In the genomic region with DNA sequence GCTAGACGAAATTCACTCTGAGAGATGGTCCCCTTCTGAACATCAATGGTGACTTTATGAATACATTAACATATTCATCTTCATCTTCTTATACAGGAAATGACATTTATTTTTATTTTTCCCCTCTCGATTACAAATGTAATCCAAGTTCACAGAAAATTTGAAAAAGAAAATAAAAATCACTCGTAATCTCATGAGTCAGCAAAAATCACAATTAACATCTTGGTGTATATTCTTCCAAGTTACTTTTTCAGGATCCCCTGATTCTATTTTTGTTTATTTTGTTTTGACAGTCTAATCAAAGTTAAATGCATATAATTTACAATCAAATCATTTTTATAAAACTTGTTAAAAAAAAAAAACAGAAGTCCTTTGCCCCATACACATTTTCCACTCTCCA, we compare ENCODE assay signal across 21 cellular contexts. TPM values are rescaled to one million over a fixed set of nuclear protein-coding genes. Genes with fewer than 3 reads are reported as not detected.
"Had no signal": no experiment of that assay in that cellular context is flagged by ENCODE, and none has a peak within 500 bp of the region (broad histone marks: within the 10 kb centered on the region; RNA-seq: fewer than 3 reads in every experiment).

No MANE protein-coding gene starts in this region.

- H3K9me3 ChIP-seq: adrenal gland, left lung, prostate gland, suprapubic skin, transverse colon, vagina had no signal

- H3K36me3 ChIP-seq: adrenal gland, prostate gland, suprapubic skin, transverse colon, vagina had no signal

- H3K4me1 ChIP-seq: adrenal gland, left lung, prostate gland, suprapubic skin, transverse colon, vagina had no signal

- H3K4me3 ChIP-seq: adrenal gland, left lung, prostate gland, skin epidermis, suprapubic skin, transverse colon, vagina had no signal

- H3K4me1 Mint-ChIP-seq: activated B cell treated with CpG ODN at 0.5 μM for 24 hours, neural crest cell had no signal

- DNase-seq: activated B cell treated with CpG ODN at 0.5 μM for 24 hours; activated CD4-positive, alpha-beta T cell treated with anti-CD3 and anti-CD28 coated beads for 4 hours; activated CD8-positive, alpha-beta memory T cell treated with anti-CD3 and anti-CD28 coated beads, Interleukin-2, amount 50 U/mL, for 4 hours; activated gamma-delta T cell treated with Interleukin-2 at 50 U/mL for 16 hours; activated T-cell treated with anti-CD3 and anti-CD28 coated beads, Interleukin-2, amount 50 U/mL, for 48 hours; adrenal gland; endodermal cell; erythroblast; foreskin melanocyte; kidney; left lung; midbrain; right cardiac atrium; stimulated activated naive CD8-positive, alpha-beta T cell treated with anti-CD3 and anti-CD28 coated beads, Interleukin-15, amount 100 ng/mL, for 72 hours; transverse colon had no signal

- FAIRE-seq: kidney had no signal

- H3K9me3 Mint-ChIP-seq: activated B cell treated with CpG ODN at 0.5 μM for 24 hours; activated naive CD4-positive, alpha-beta T cell treated with anti-CD3 and anti-CD28 coated beads, Interleukin-2, amount 50 U/mL, for 72 hours; endodermal cell; neural crest cell; stimulated activated naive CD8-positive, alpha-beta T cell treated with anti-CD3 and anti-CD28 coated beads, Interleukin-15, amount 100 ng/mL, for 72 hours had no signal

- H3K4me3 Mint-ChIP-seq: activated B cell treated with CpG ODN at 0.5 μM for 24 hours; endodermal cell; neural crest cell; stimulated activated naive CD8-positive, alpha-beta T cell treated with anti-CD3 and anti-CD28 coated beads, Interleukin-15, amount 100 ng/mL, for 72 hours had no signal

- H3K27ac ChIP-seq: adrenal gland, left lung, prostate gland, skin epidermis, suprapubic skin, transverse colon, vagina had no signal

- ATAC-seq: activated naive CD4-positive, alpha-beta T cell treated with anti-CD3 and anti-CD28 coated beads, Interleukin-2, amount 50 U/mL, for 72 hours; left lung; right cardiac atrium; stimulated activated naive CD8-positive, alpha-beta T cell treated with anti-CD3 and anti-CD28 coated beads, Interleukin-15, amount 100 ng/mL, for 72 hours had no signal

- H3K27ac Mint-ChIP-seq: activated B cell treated with CpG ODN at 0.5 μM for 24 hours; activated naive CD4-positive, alpha-beta T cell treated with anti-CD3 and anti-CD28 coated beads, Interleukin-2, amount 50 U/mL, for 72 hours; endodermal cell; stimulated activated naive CD8-positive, alpha-beta T cell treated with anti-CD3 and anti-CD28 coated beads, Interleukin-15, amount 100 ng/mL, for 72 hours had no signal

- H3K27me3 Mint-ChIP-seq: activated B cell treated with CpG ODN at 0.5 μM for 24 hours; stimulated activated naive CD8-positive, alpha-beta T cell treated with anti-CD3 and anti-CD28 coated beads, Interleukin-15, amount 100 ng/mL, for 72 hours had no signal

- H3K27me3 ChIP-seq: adrenal gland, left lung, suprapubic skin, transverse colon, vagina had no signal

RNA-seq across cellular contexts. Expression of a gene that starts 55.2 kb away (rescaled TPM):
- total RNA-seq: transverse colon had no signal
